ENCODE assay signal across 1 cellular context in genomic region chr10:17655567-17656146, GRCh38.
TF ChIP-seq lines count a peak whose summit lies in the region.

No MANE protein-coding gene starts in this region.

TF ChIP-seq in GM23338, 12 proteins besides CTCF, POLR2A, EP300 and RAD21 (continued from another document):
- TF ChIP-seq ZNF462 (CRISPR knock-in tag; IDR thresholded peaks at IDR 0.05) (no peak), JUNB (IDR thresholded peaks at IDR 0.05; ENCODE audit: unreplicated experiment) (no peak), NANOG (IDR thresholded peaks at IDR 0.05; ENCODE audit: borderline replicate concordance) (no peak), EZH2 (IDR thresholded peaks at IDR 0.05; ENCODE audit: low read depth, unreplicated experiment) (no peak), POLR2AphosphoS5 (IDR thresholded peaks at IDR 0.05; ENCODE audit: low read depth) (no peak), ZNF331 (CRISPR knock-in tag; IDR thresholded peaks at IDR 0.05; ENCODE audit: low read depth) (no peak)
- TF ChIP-seq, protein P1, sequence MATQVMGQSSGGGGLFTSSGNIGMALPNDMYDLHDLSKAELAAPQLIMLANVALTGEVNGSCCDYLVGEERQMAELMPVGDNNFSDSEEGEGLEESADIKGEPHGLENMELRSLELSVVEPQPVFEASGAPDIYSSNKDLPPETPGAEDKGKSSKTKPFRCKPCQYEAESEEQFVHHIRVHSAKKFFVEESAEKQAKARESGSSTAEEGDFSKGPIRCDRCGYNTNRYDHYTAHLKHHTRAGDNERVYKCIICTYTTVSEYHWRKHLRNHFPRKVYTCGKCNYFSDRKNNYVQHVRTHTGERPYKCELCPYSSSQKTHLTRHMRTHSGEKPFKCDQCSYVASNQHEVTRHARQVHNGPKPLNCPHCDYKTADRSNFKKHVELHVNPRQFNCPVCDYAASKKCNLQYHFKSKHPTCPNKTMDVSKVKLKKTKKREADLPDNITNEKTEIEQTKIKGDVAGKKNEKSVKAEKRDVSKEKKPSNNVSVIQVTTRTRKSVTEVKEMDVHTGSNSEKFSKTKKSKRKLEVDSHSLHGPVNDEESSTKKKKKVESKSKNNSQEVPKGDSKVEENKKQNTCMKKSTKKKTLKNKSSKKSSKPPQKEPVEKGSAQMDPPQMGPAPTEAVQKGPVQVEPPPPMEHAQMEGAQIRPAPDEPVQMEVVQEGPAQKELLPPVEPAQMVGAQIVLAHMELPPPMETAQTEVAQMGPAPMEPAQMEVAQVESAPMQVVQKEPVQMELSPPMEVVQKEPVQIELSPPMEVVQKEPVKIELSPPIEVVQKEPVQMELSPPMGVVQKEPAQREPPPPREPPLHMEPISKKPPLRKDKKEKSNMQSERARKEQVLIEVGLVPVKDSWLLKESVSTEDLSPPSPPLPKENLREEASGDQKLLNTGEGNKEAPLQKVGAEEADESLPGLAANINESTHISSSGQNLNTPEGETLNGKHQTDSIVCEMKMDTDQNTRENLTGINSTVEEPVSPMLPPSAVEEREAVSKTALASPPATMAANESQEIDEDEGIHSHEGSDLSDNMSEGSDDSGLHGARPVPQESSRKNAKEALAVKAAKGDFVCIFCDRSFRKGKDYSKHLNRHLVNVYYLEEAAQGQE (IDR thresholded peaks at IDR 0.05; ENCODE audit: unreplicated experiment), result no peak
TF ChIP-seq in GM23338: peak in this region for 0.
